ENCODE assay signal across 9 cellular contexts in genomic region chr6:138455746-138456392, GRCh38. TPM values are rescaled to one million over a fixed set of nuclear protein-coding genes. Genes with fewer than 3 reads are reported as not detected.
A peak's percentile ranks its signal among the peaks of the same experiment; 100 is the strongest.
DNase-seq lines count a peak whose midpoint lies in the region; ATAC-seq and TF ChIP-seq lines count a peak whose summit lies in the region.
"Had no signal": no experiment of that assay in that cellular context is flagged by ENCODE, and none has a peak within 500 bp of the region (broad histone marks: within the 10 kb centered on the region; RNA-seq: fewer than 3 reads in every experiment).

No MANE protein-coding gene starts in this region.

- H3K4me1 ChIP-seq in left ventricle myocardium inferior: peaks cover 21% of the 10 kb centered on the region
- no peaks in the 10 kb centered on the region for H3K4me1 ChIP-seq in vagina

- H3K36me3 ChIP-seq in left ventricle myocardium inferior (no peaks in the 10 kb centered on the region), vagina (no peaks in the 10 kb centered on the region)

- intact Hi-C loops in left ventricle myocardium inferior (cut with micrococcal nuclease) (no loop called here), vagina (cut with DNase I) (no loop called here)

- no peak overlapping the region for H3K27ac ChIP-seq in left ventricle myocardium inferior (replicated peaks)
- H3K27ac ChIP-seq in vagina: no peak overlapping the region

- no peaks in the 10 kb centered on the region for H3K27me3 ChIP-seq in left ventricle myocardium inferior (ENCODE audit: low read depth)
- H3K27me3 ChIP-seq in vagina: no peaks in the 10 kb centered on the region

- TF ChIP-seq POLR2A in vagina (IDR thresholded peaks at IDR 0.05): no peak

- H3K9me3 ChIP-seq in left ventricle myocardium inferior (replicated peaks) (no peaks in the 10 kb centered on the region), vagina (no peaks in the 10 kb centered on the region)

- peak; percentile 98 for ATAC-seq in GM19452 (IDR thresholded peaks at IDR 0.05; ENCODE audit: unreplicated experiment)
- ATAC-seq in HG03439 (IDR thresholded peaks at IDR 0.05; ENCODE audit: unreplicated experiment): peak; percentile 75

- TF ChIP-seq CTCF in left ventricle myocardium inferior (IDR thresholded peaks at IDR 0.05; ENCODE audit: borderline replicate concordance) (no peak), vagina (IDR thresholded peaks at IDR 0.05) (no peak)

- H3K4me3 ChIP-seq in left ventricle myocardium inferior: no peak overlapping the region
- H3K4me3 ChIP-seq in vagina: no peak overlapping the region
- H3K4me3 ChIP-seq: K562 had no signal

- peak; percentile 70 for DNase-seq in DMS153 treated with DMSO at 0.1 percent for 48 hours (lab: John Stamatoyannopoulos, UW; ENCODE audit: unreplicated experiment)
- DNase-seq in activated CD4-positive, alpha-beta T cell treated with anti-CD3 and anti-CD28 coated beads, Interleukin-2, amount 50 U/mL, for 4 hours: peak; percentile 6 to 15
- peak; percentile 21 for DNase-seq in medulla oblongata (ENCODE audit: extremely low spot score)
- no peak for DNase-seq in NCI-H774 (lab: John Stamatoyannopoulos, UW)
- DNase-seq in left ventricle myocardium inferior: no peak
- DNase-seq in vagina (ENCODE audit: extremely low spot score in 2 of 2): no peak

RNA-seq across cellular contexts. Expression of gene NHSL1, which starts 43.4 kb away (rescaled TPM):
- total RNA-seq in left ventricle myocardium inferior: 44.7 TPM
- total RNA-seq in vagina: 23.1 TPM

RNA-seq across cellular contexts. Expression of gene HEBP2, which starts 51.8 kb away (rescaled TPM):
- 101 TPM for total RNA-seq in left ventricle myocardium inferior
- total RNA-seq in vagina: 62.4 TPM

Comparison
In these comparisons a context has a peak if more than half of its experiments do, and no peak if none do; other contexts are left out.
1. DNase-seq: peak in DMS153 treated with DMSO at 0.1 percent for 48 hours (single experiment), activated CD4-positive, alpha-beta T cell treated with anti-CD3 and anti-CD28 coated beads, Interleukin-2, amount 50 U/mL, for 4 hours (2 of 2) and medulla oblongata (single experiment); none in NCI-H774 (single experiment), left ventricle myocardium inferior (single experiment) and vagina (0 of 2).